8 cellular contexts compared by ENCODE assay signal in the genomic region with DNA sequence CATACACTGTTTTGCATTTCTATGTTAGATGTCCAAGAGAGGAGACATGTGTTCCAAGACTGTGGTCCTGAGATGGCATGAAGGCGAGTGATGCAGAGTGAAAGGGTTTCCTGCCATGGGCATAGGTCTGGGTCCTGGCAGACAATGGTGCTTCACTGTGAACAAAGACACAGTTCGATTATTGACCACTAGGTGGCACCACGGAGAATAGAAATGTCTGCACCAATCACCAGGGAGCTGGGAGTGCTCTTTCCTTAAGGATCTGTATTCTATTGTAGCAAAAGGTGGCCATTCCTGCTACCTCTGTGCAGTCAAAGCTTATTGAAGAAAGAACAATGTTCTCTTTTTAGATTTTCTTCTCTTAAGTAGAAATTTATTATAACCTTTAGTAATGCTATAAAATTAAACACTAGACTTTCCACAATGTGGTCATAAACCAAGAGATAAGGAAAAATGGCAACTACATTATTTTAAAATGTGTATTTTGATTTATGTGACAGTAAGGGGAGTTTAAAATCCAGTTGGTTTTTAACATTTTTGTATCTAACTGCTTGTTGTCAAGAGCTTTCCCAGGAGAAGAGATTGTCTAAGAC.
A peak's percentile ranks its signal among the peaks of the same experiment; 100 is the strongest.
DNase-seq lines count a peak whose midpoint lies in the region; ATAC-seq and TF ChIP-seq lines count a peak whose summit lies in the region.

No MANE protein-coding gene starts in this region.

- TF ChIP-seq CTCF in CD14-positive monocyte (IDR thresholded peaks at IDR 0.05) (peak; percentile 78), GM12873 (IDR thresholded peaks at IDR 0.05; ENCODE audit: insufficient read depth, low read depth, low read length, missing control alignments) (peak; percentile 61), thyroid gland (IDR thresholded peaks at IDR 0.05) (peak in 5 of 6 experiments; percentile 34 to 63 (median 61)), sigmoid colon (IDR thresholded peaks at IDR 0.05) (peak in 2 of 4 experiments; percentile 48 to 54)
- TF ChIP-seq CTCF in activated CD8-positive, alpha-beta T cell treated with anti-CD3 and anti-CD28 coated beads for 36 hours (IDR thresholded peaks at IDR 0.05): peak; percentile 68

- DNase-seq in CD14-positive monocyte (ENCODE audit: low spot score) (no peak), NCI-H1417 (lab: John Stamatoyannopoulos, UW) (peak; percentile 54 to 82 (median 60)), iPS-NIHi7 (ENCODE audit: extremely low spot score) (peak; percentile 93), thyroid gland (peak; percentile 53 to 61), sigmoid colon (no peak)
- peak; percentile 49 for DNase-seq in activated CD8-positive, alpha-beta T cell treated with anti-CD3 and anti-CD28 coated beads for 36 hours

- no peak overlapping the region for H3K4me3 Mint-ChIP-seq in CD14-positive monocyte
- H3K4me3 Mint-ChIP-seq in activated CD8-positive, alpha-beta T cell treated with anti-CD3 and anti-CD28 coated beads for 36 hours: no peak overlapping the region

- H3K27ac ChIP-seq in thyroid gland (no peak overlapping the region), sigmoid colon (no peak overlapping the region)

- H3K9me3 ChIP-seq in thyroid gland (no peaks in the 10 kb centered on the region), sigmoid colon (no peaks in the 10 kb centered on the region)

- CTCF ChIA-PET in activated CD8-positive, alpha-beta T cell treated with anti-CD3 and anti-CD28 coated beads for 36 hours (lab: Charles Lee): interaction anchor here (0.6 to 2.9 kb wide), 9 partner anchors 9 to 299 kb away, joined by 3 to 13 read pairs (median 4); no protein-coding TSS in a partner anchor

- no peak for TF ChIP-seq EP300 in sigmoid colon (IDR thresholded peaks at IDR 0.05)

- no peak overlapping the region for H3K27ac Mint-ChIP-seq in CD14-positive monocyte
- H3K27ac Mint-ChIP-seq in activated CD8-positive, alpha-beta T cell treated with anti-CD3 and anti-CD28 coated beads for 36 hours: no peak overlapping the region

- POLR2A ChIA-PET in activated CD8-positive, alpha-beta T cell treated with anti-CD3 and anti-CD28 coated beads for 36 hours (lab: Charles Lee): no interaction called here

- TF ChIP-seq POLR2A in thyroid gland (IDR thresholded peaks at IDR 0.05): no peak
- TF ChIP-seq POLR2A in sigmoid colon (IDR thresholded peaks at IDR 0.05): no peak

- H3K36me3 ChIP-seq in thyroid gland: no peaks in the 10 kb centered on the region
- H3K36me3 ChIP-seq in sigmoid colon: no peaks in the 10 kb centered on the region

- H3K4me1 ChIP-seq in thyroid gland (no peaks in the 10 kb centered on the region), sigmoid colon (no peaks in the 10 kb centered on the region)

- intact Hi-C loops in CD14-positive monocyte (cut with micrococcal nuclease) (no loop called here), thyroid gland (cut with DNase I) (loop anchor here (5.0 kb wide), 1 partner anchor 298 kb away; no protein-coding TSS in a partner anchor), sigmoid colon (cut with DNase I) (loop anchor here (10.0 kb wide), 1 partner anchor 295 kb away; no protein-coding TSS in a partner anchor)
- intact Hi-C loops in activated CD8-positive, alpha-beta T cell treated with anti-CD3 and anti-CD28 coated beads for 36 hours (cut with micrococcal nuclease): no loop called here

- H3K9me3 Mint-ChIP-seq in CD14-positive monocyte: peaks cover 0 to 6% (median 0%) of the 10 kb centered on the region in 7 donors
- no peaks in the 10 kb centered on the region for H3K9me3 Mint-ChIP-seq in activated CD8-positive, alpha-beta T cell treated with anti-CD3 and anti-CD28 coated beads for 36 hours

- ATAC-seq in activated CD8-positive, alpha-beta T cell treated with anti-CD3 and anti-CD28 coated beads for 36 hours: no peak
- no peak for ATAC-seq in HG03095 (IDR thresholded peaks at IDR 0.05; ENCODE audit: unreplicated experiment)

- H3K27me3 ChIP-seq in thyroid gland (no peaks in the 10 kb centered on the region), sigmoid colon (no peaks in the 10 kb centered on the region)

- no peaks in the 10 kb centered on the region for H3K36me3 Mint-ChIP-seq in CD14-positive monocyte
- no peaks in the 10 kb centered on the region for H3K36me3 Mint-ChIP-seq in activated CD8-positive, alpha-beta T cell treated with anti-CD3 and anti-CD28 coated beads for 36 hours (ENCODE audit: low read depth)

- 14 to 24% methylated on average over 3 of the region's 3 CpGs for WGBS in thyroid gland, 2 donors
- 14% methylated on average over 3 of the region's 3 CpGs for WGBS in sigmoid colon, 2 donors

- peaks cover 0 to 2% (median 0%) of the 10 kb centered on the region in 3 donors for H3K27me3 Mint-ChIP-seq in CD14-positive monocyte (ENCODE audit: low read depth in 3 of 3)
- H3K27me3 Mint-ChIP-seq in activated CD8-positive, alpha-beta T cell treated with anti-CD3 and anti-CD28 coated beads for 36 hours: no peaks in the 10 kb centered on the region

- H3K4me1 Mint-ChIP-seq in CD14-positive monocyte: no peaks in the 10 kb centered on the region
- H3K4me1 Mint-ChIP-seq in activated CD8-positive, alpha-beta T cell treated with anti-CD3 and anti-CD28 coated beads for 36 hours (ENCODE audit: low read depth): no peaks in the 10 kb centered on the region

- H3K4me3 ChIP-seq in thyroid gland (replicated peaks in 1 of 3) (no peak overlapping the region), sigmoid colon (no peak overlapping the region)

Comparison
In these comparisons a context has a peak if more than half of its experiments do, and no peak if none do; other contexts are left out.
1. DNase-seq: peak in NCI-H1417 (3 of 3), activated CD8-positive, alpha-beta T cell treated with anti-CD3 and anti-CD28 coated beads for 36 hours (single experiment), iPS-NIHi7 (single experiment) and thyroid gland (2 of 2); none in CD14-positive monocyte (single experiment) and sigmoid colon (single experiment).
2. intact Hi-C loops: an anchor here in thyroid gland (5.0 kb wide) and sigmoid colon (10.0 kb wide); none called in CD14-positive monocyte and activated CD8-positive, alpha-beta T cell treated with anti-CD3 and anti-CD28 coated beads for 36 hours.